9 cellular contexts compared by ENCODE assay signal in genomic region chr7:28178537-28178936, GRCh38. TPM values are rescaled to one million over a fixed set of nuclear protein-coding genes. Genes with fewer than 3 reads are reported as not detected.
DNase-seq lines count a peak whose midpoint lies in the region; ATAC-seq, FAIRE-seq and TF ChIP-seq lines count a peak whose summit lies in the region.
"Had no signal": no experiment of that assay in that cellular context is flagged by ENCODE, and none has a peak within 500 bp of the region (broad histone marks: within the 10 kb centered on the region; RNA-seq: fewer than 3 reads in every experiment).

No MANE protein-coding gene starts in this region.

- POLR2A ChIA-PET in OCI-LY7 (lab: Charles Lee), result interaction anchor here (0.6 to 2.1 kb wide), 6 partner anchors 9 to 35 kb away, joined by 3 to 13 read pairs (median 4); no protein-coding TSS in a partner anchor

- H3K4me3 ChIP-seq in OCI-LY7 (ENCODE audit: low read depth, low read length, poor library complexity, severe bottlenecking) (peak overlapping the region; percentile 70), rectal smooth muscle tissue (ENCODE audit: low read length) (peak overlapping the region; percentile 76)

- H3K27ac ChIP-seq in OCI-LY7 (ENCODE audit: low read depth, low read length, poor library complexity, severe bottlenecking) (no peak overlapping the region), rectal smooth muscle tissue (ENCODE audit: low read depth, low read length) (peak overlapping the region; percentile 69)

- FAIRE-seq in HTR-8/SVneo (lab: Jason Lieb, UNC), result no peak

- peaks cover 6% of the 10 kb centered on the region for H3K36me3 Mint-ChIP-seq in endothelial cell (ENCODE audit: low read depth, unreplicated experiment)

- peaks cover 13% of the 10 kb centered on the region for H3K4me1 Mint-ChIP-seq in endothelial cell (ENCODE audit: unreplicated experiment)

- no peak for TF ChIP-seq CTCF in OCI-LY7 (conservative IDR thresholded peaks at IDR 0.05; ENCODE audit: low read length)
- TF ChIP-seq CTCF in endothelial cell (IDR thresholded peaks at IDR 0.05; ENCODE audit: unreplicated experiment), result no peak

- no peak overlapping the region for H3K27ac Mint-ChIP-seq in endothelial cell (ENCODE audit: unreplicated experiment)

- H2AFZ ChIP-seq in OCI-LY7 (ENCODE audit: low read length), result no peak overlapping the region

- H3K4me3 Mint-ChIP-seq in endothelial cell (ENCODE audit: unreplicated experiment), result peak overlapping the region; percentile 85

- CTCF ChIA-PET in OCI-LY7 (lab: Charles Lee; ENCODE audit: unreplicated experiment), result interaction anchor here (0.8 kb wide), 1 partner anchor 12 kb away, joined by 3 read pairs; no protein-coding TSS in a partner anchor

- no peak overlapping the region for H3K9ac ChIP-seq in rectal smooth muscle tissue (ENCODE audit: low read length)

- no peaks in the 10 kb centered on the region for H3K9me2 ChIP-seq in OCI-LY7 (ENCODE audit: insufficient read depth, low read length)

- H3K4me2 ChIP-seq in OCI-LY7 (ENCODE audit: low read length), result peak overlapping the region; percentile 63

- ATAC-seq in HG03097 (IDR thresholded peaks at IDR 0.05; ENCODE audit: low FRiP score, unreplicated experiment), result no peak

- no peaks in the 10 kb centered on the region for H3K9me3 ChIP-seq in OCI-LY7 (ENCODE audit: low read length)

- H3K79me2 ChIP-seq in OCI-LY7 (ENCODE audit: insufficient read depth, low read depth, low read length), result peaks cover 55% of the 10 kb centered on the region

- DNase-seq in ELR (ENCODE audit: low read depth), result peak; percentile 40
- no peak for DNase-seq in OCI-LY7 (ENCODE audit: low spot score)
- no peak for DNase-seq in endothelial cell (ENCODE audit: low spot score)
- DNase-seq in NCI-H526 (lab: John Stamatoyannopoulos, UW), result no peak
- no peak for DNase-seq in HTR-8/SVneo (ENCODE audit: insufficient read length, low spot score)
- no peak for DNase-seq in amygdala (lab: John Stamatoyannopoulos, UW)
- DNase-seq: NCI-H1436 had no signal

- H3K36me3 ChIP-seq in OCI-LY7 (ENCODE audit: insufficient read depth, low read length), result no peaks in the 10 kb centered on the region
- no peaks in the 10 kb centered on the region for H3K36me3 ChIP-seq in rectal smooth muscle tissue (ENCODE audit: control insufficient read depth, insufficient read depth, low read length)

- H3K27me3 ChIP-seq in rectal smooth muscle tissue (ENCODE audit: control insufficient read depth, insufficient read depth, low read length), result peaks cover 2% of the 10 kb centered on the region

- intact Hi-C loops in OCI-LY7 (cut with micrococcal nuclease; ENCODE audit: unreplicated experiment), result no loop called here

- BruUV-seq in OCI-LY7 (replicated peaks; lab: Mats Ljungman, UMichigan), result no TSS peak

- H4K20me1 ChIP-seq in OCI-LY7 (ENCODE audit: insufficient read depth, low read length), result no peaks in the 10 kb centered on the region

- peaks cover 81% of the 10 kb centered on the region for H3K4me1 ChIP-seq in OCI-LY7 (ENCODE audit: insufficient read depth, low read length, poor library complexity, severe bottlenecking)
- peaks cover 16% of the 10 kb centered on the region for H3K4me1 ChIP-seq in rectal smooth muscle tissue (ENCODE audit: control insufficient read depth, insufficient read depth, low read length)

- H3K27me3 Mint-ChIP-seq in endothelial cell (ENCODE audit: unreplicated experiment), result peaks cover 10% of the 10 kb centered on the region

- H3K9me3 Mint-ChIP-seq in endothelial cell (ENCODE audit: unreplicated experiment), result no peaks in the 10 kb centered on the region

RNA-seq across cellular contexts. Expression of gene JAZF1, which starts 2.1 kb away (rescaled TPM):
- total RNA-seq in OCI-LY7 (2014; rRNA removed; shearing (Covaris generic)), result 4.6 and 6.3 TPM in 2 replicates
- total RNA-seq in OCI-LY7 (2022) (25.0 and 33.9 TPM in 2 replicates), endothelial cell (ENCODE audit: unreplicated experiment) (8.5 TPM)
